In the genomic region with DNA sequence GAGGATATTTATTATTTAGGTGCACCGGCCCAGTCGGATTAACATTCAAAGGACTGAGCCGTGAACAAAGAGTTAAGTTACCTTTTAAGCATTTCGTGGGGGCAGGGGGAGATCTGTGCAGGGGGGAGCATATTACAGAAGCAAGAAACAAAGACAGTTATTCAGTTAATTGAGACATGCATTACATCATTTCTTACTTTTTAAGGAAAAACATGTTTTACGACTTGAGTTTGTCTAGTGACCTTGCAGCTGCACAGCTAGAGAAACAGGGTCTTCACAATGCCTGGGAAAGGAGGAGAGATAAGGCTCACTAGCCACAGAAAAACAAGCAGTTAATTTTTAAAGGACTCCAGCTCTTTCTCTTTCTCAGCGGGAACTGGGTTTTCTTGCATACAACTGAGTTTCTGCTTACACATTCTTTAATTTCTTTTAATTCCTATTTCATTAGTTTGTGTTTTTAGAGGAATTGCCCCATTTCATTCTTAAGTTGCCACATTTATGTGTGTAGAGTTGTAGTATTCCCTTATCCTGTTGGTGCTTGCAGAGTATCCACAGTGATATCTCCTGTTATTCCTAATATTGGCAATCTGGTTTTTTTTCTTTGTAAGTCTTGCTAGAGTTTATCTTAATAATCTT, we compare ENCODE assay signal across 8 cellular contexts. TPM values are rescaled to one million over a fixed set of nuclear protein-coding genes. Genes with fewer than 3 reads are reported as not detected.
DNase-seq lines count a peak whose midpoint lies in the region; ATAC-seq, FAIRE-seq and TF ChIP-seq lines count a peak whose summit lies in the region.
"Not testable (repeated sequence)": the region's sequence is repeated elsewhere in the genome, so short reads cannot be mapped to it uniquely, and the experiment has no call there.

No MANE protein-coding gene starts in this region.

- H3K36me3 ChIP-seq in GM23338 (ENCODE audit: insufficient read depth), result not testable (repeated sequence)

- not testable (repeated sequence) for H3K4me2 ChIP-seq in A549
- H3K4me2 ChIP-seq in GM23338, result peak overlapping the region; percentile 57; the same call in 1 of the 2 replicates

- H3K27ac Mint-ChIP-seq in GM23338, result peak overlapping the region; percentile 71
- peak overlapping the region in 2 of 3 donors; percentile 13 to 76 for H3K27ac Mint-ChIP-seq in IgD-negative memory B cell
- peak overlapping the region; percentile 9 for H3K27ac Mint-ChIP-seq in endothelial cell (ENCODE audit: unreplicated experiment)
- H3K27ac Mint-ChIP-seq in nephron progenitor cell, result peak overlapping the region; percentile 97
- H3K27ac Mint-ChIP-seq in stimulated activated naive B cell treated with anti-CD40 and anti-IgM and Interleukin-4, amounts not matched to agents 10 μg/mL and 1 μg/mL and 100 μg/mL, for 72 hours, result peak overlapping the region; percentile 31

- not testable (repeated sequence) for TF ChIP-seq CTCF in A549 (IDR thresholded peaks at IDR 0.05); GM23338 (conservative IDR thresholded peaks at IDR 0.05; ENCODE audit: low read depth in 2 of 2); endothelial cell (IDR thresholded peaks at IDR 0.05; ENCODE audit: unreplicated experiment); nephron progenitor cell (IDR thresholded peaks at IDR 0.05)

- CTCF ChIA-PET in A549 (lab: Yijun Ruan, JAX), result interaction anchor here (0.6 to 1.2 kb wide), 2 partner anchors 27 to 115 kb away, joined by 3 to 4 read pairs; no protein-coding TSS in a partner anchor

- not testable (repeated sequence) for TF ChIP-seq POLR2A in A549 (IDR thresholded peaks at IDR 0.05; ENCODE audit: low read length)

- POLR2A ChIA-PET in A549 (lab: Yijun Ruan, JAX), result not testable (repeated sequence)

- H3K4me3 ChIP-seq in A549, GM23338: not testable (repeated sequence)

- not testable (repeated sequence) for ATAC-seq in A549; GM23338; stimulated activated naive B cell treated with anti-CD40 and anti-IgM and Interleukin-4, amounts not matched to agents 10 μg/mL and 1 μg/mL and 100 μg/mL, for 72 hours (replicated peaks)

- H3K27ac ChIP-seq in A549; GM23338 (ENCODE audit: low read depth): not testable (repeated sequence)

- WGBS in A549 (ENCODE audit: missing lambda C conversion rate), result 82% methylated on average over 6 of the region's 6 CpGs

- not testable (repeated sequence) for H3F3A ChIP-seq in GM23338 (replicated peaks; ENCODE audit: low read depth)

- 0 out of 3 replicates have a peak overlapping the region, but pooled peaks have one; percentile 21 for H3K4me3 Mint-ChIP-seq in GM23338
- H3K4me3 Mint-ChIP-seq in IgD-negative memory B cell; endothelial cell (ENCODE audit: unreplicated experiment); stimulated activated naive B cell treated with anti-CD40 and anti-IgM and Interleukin-4, amounts not matched to agents 10 μg/mL and 1 μg/mL and 100 μg/mL, for 72 hours: not testable (repeated sequence)
- H3K4me3 Mint-ChIP-seq in nephron progenitor cell, result peak overlapping the region; percentile 55

- not testable (repeated sequence) for H3K9me2 ChIP-seq in GM23338 (ENCODE audit: insufficient read depth)

- peaks cover 18% of the 10 kb centered on the region; the same call in 1 of the 2 replicates for H4K20me1 ChIP-seq in GM23338 (replicated peaks; ENCODE audit: insufficient read depth)

- not testable (repeated sequence) for H3K27me3 Mint-ChIP-seq in GM23338 (ENCODE audit: insufficient read depth, low read depth, poor library complexity); IgD-negative memory B cell; endothelial cell (ENCODE audit: unreplicated experiment); nephron progenitor cell (ENCODE audit: low read depth, poor library complexity); stimulated activated naive B cell treated with anti-CD40 and anti-IgM and Interleukin-4, amounts not matched to agents 10 μg/mL and 1 μg/mL and 100 μg/mL, for 72 hours

- peaks cover 100% of the 10 kb centered on the region for H3K79me2 ChIP-seq in GM23338 (replicated peaks; ENCODE audit: insufficient read depth)

- DNase-seq in A549 (ENCODE audit: low read depth in 1 of 2, low spot score in 1 of 2); GM23338 (ENCODE audit: low spot score); endothelial cell (ENCODE audit: low spot score); nephron progenitor cell; stimulated activated naive B cell treated with anti-CD40 and anti-IgM and Interleukin-4, amounts not matched to agents 10 μg/mL and 1 μg/mL and 100 μg/mL, for 72 hours: not testable (repeated sequence)
- DNase-seq in amniotic epithelial cell (ENCODE audit: low read depth) (peak; percentile 42), iris pigment epithelial cell (ENCODE audit: low read depth) (peak; percentile 16)

- H3K4me1 ChIP-seq in A549, result not testable (repeated sequence)
- peaks cover 35% of the 10 kb centered on the region for H3K4me1 ChIP-seq in GM23338 (ENCODE audit: insufficient read depth)

- peak; percentile 67 for FAIRE-seq in A549 (lab: Jason Lieb, UNC)

- H2AFZ ChIP-seq in GM23338, result not testable (repeated sequence)

- not testable (repeated sequence) for H3K9me3 Mint-ChIP-seq in GM23338; IgD-negative memory B cell; endothelial cell (ENCODE audit: unreplicated experiment); stimulated activated naive B cell treated with anti-CD40 and anti-IgM and Interleukin-4, amounts not matched to agents 10 μg/mL and 1 μg/mL and 100 μg/mL, for 72 hours
- peaks cover 24% of the 10 kb centered on the region for H3K9me3 Mint-ChIP-seq in nephron progenitor cell

- not testable (repeated sequence) for H3K9me3 ChIP-seq in A549

- TF ChIP-seq EP300 in A549 (IDR thresholded peaks at IDR 0.05), result not testable (repeated sequence)

- TF ChIP-seq RAD21 in A549 (conservative IDR thresholded peaks at IDR 0.05 in 1 of 2, IDR thresholded peaks at IDR 0.05 in 1 of 2), result not testable (repeated sequence)

- H3K36me3 Mint-ChIP-seq in GM23338 (ENCODE audit: low read depth) (peaks cover 11% of the 10 kb centered on the region; the same call in 2 of the 3 replicates), nephron progenitor cell (ENCODE audit: low read depth) (peaks cover 61% of the 10 kb centered on the region)
- not testable (repeated sequence) for H3K36me3 Mint-ChIP-seq in IgD-negative memory B cell; endothelial cell (ENCODE audit: low read depth, unreplicated experiment)
- peaks cover 12 to 17% of the 10 kb centered on the region in 2 donors for H3K36me3 Mint-ChIP-seq in stimulated activated naive B cell treated with anti-CD40 and anti-IgM and Interleukin-4, amounts not matched to agents 10 μg/mL and 1 μg/mL and 100 μg/mL, for 72 hours

- not testable (repeated sequence) for H3K27me3 ChIP-seq in GM23338 (ENCODE audit: insufficient read depth)

- H3K4me1 Mint-ChIP-seq in GM23338 (peaks cover 54% of the 10 kb centered on the region), IgD-negative memory B cell (peaks cover 9 to 15% (median 13%) of the 10 kb centered on the region in 3 donors), endothelial cell (ENCODE audit: unreplicated experiment) (peaks cover 32% of the 10 kb centered on the region), nephron progenitor cell (peaks cover 65% of the 10 kb centered on the region)
- H3K4me1 Mint-ChIP-seq in stimulated activated naive B cell treated with anti-CD40 and anti-IgM and Interleukin-4, amounts not matched to agents 10 μg/mL and 1 μg/mL and 100 μg/mL, for 72 hours, result peaks cover 12 to 22% of the 10 kb centered on the region in 2 donors

RNA-seq across cellular contexts. Expression of a gene that starts 12.8 kb away (rescaled TPM):
- polyA plus RNA-seq in A549 (2011; rRNA removed), result 85.7 and 129 TPM in 2 replicates
- 104 and 106 TPM in 2 replicates for polyA plus RNA-seq in A549 (2012; cell fraction: cytosol; rRNA removed)
- 43.9 and 44.9 TPM in 2 replicates for polyA plus RNA-seq in A549 (2012; cell fraction: nucleus; rRNA removed)
- 180 to 193 TPM (median 180 TPM) in 3 replicates for polyA plus RNA-seq in A549 (2017; fragmentation: RNase III; extraction: RNeasy Plus Mini Kit Qiagen cat#74134 plus additional on column Dnase treatment)
- polyA minus RNA-seq in A549 (2011; rRNA and poly(A)+ RNA removed), result 32.3 and 34.1 TPM in 2 replicates
- 168 and 185 TPM in 2 replicates for total RNA-seq in GM23338 (2014; rRNA removed; shearing (Covaris generic))
- 246 and 274 TPM in 2 replicates for polyA plus RNA-seq in GM23338 (2016; fragmentation: Nextera tagmentation; extraction: Ambion mirVana)
- polyA plus RNA-seq in IgD-negative memory B cell, result 53.0 TPM
- total RNA-seq in endothelial cell (ENCODE audit: unreplicated experiment), result 161 TPM

Comparison
In these comparisons a context has a peak if more than half of its experiments do, and no peak if none do; other contexts are left out.
1. H3K27ac Mint-ChIP-seq: peak in every context shown above with its lines; median percentile 97 in nephron progenitor cell; 71 in GM23338; 44 in IgD-negative memory B cell; 31 in stimulated activated naive B cell treated with anti-CD40 and anti-IgM and Interleukin-4, amounts not matched to agents 10 μg/mL and 1 μg/mL and 100 μg/mL, for 72 hours; 9 in endothelial cell.